In genomic region chr9:128218172-128218517, GRCh38 we compare ENCODE assay signal across 8 cellular contexts. TPM values are rescaled to one million over a fixed set of nuclear protein-coding genes. Genes with fewer than 3 reads are reported as not detected.
DNase-seq lines count a peak whose midpoint lies in the region; ATAC-seq, FAIRE-seq and TF ChIP-seq lines count a peak whose summit lies in the region.

No MANE protein-coding gene starts in this region.

- ATAC-seq in SK-N-SH treated with all-trans-retinoic acid at 6 μM for 48 hours (no peak), HG02678 (IDR thresholded peaks at IDR 0.05; ENCODE audit: unreplicated experiment) (no peak), GM18909 (IDR thresholded peaks at IDR 0.05; ENCODE audit: poor library complexity, unreplicated experiment) (no peak), mucosa of descending colon (no peak)
- ATAC-seq in activated naive CD8-positive, alpha-beta T cell treated with anti-CD3 and anti-CD28 coated beads, Interleukin-2, amount 50 U/mL, for 24 hours = no peak
- no peak for ATAC-seq in stimulated activated naive B cell treated with anti-CD40 and anti-IgM and Interleukin-4, amounts not matched to agents 10 μg/mL and 1 μg/mL and 100 μg/mL, for 72 hours (replicated peaks)

- TF ChIP-seq EP300 in SK-N-SH (IDR thresholded peaks at IDR 0.05; ENCODE audit: borderline replicate concordance in 1 of 2, low read depth in 1 of 2, low read length in 1 of 2) = no peak

- H3K27ac ChIP-seq in SK-N-SH (ENCODE audit: low read depth in 2 of 2, low read length in 1 of 2) (no peak overlapping the region), keratinocyte (ENCODE audit: control insufficient read depth, insufficient read depth, low read length) (no peak overlapping the region)

- H4K20me1 ChIP-seq in SK-N-SH (ENCODE audit: insufficient read depth) (no peaks in the 10 kb centered on the region), keratinocyte (ENCODE audit: control insufficient read depth, extremely low read depth, insufficient read depth, low read length) (no peaks in the 10 kb centered on the region)

- H3K27me3 ChIP-seq in SK-N-SH (ENCODE audit: insufficient read depth) (no peaks in the 10 kb centered on the region), keratinocyte (ENCODE audit: control insufficient read depth, extremely low read depth, insufficient read depth, low read length) (peaks cover 5% of the 10 kb centered on the region)

- H3F3A ChIP-seq in SK-N-SH (replicated peaks; ENCODE audit: insufficient read depth) = peaks cover 11% of the 10 kb centered on the region

- CTCF ChIA-PET in SK-N-SH (lab: Yijun Ruan, JAX) = interaction anchor here (1.1 to 2.7 kb wide), 2 partner anchors 11 to 37 kb away, joined by 3 to 10 read pairs; no protein-coding TSS in a partner anchor

- no peaks in the 10 kb centered on the region for H3K9me3 Mint-ChIP-seq in activated naive CD8-positive, alpha-beta T cell treated with anti-CD3 and anti-CD28 coated beads, Interleukin-2, amount 50 U/mL, for 24 hours
- H3K9me3 Mint-ChIP-seq in stimulated activated naive B cell treated with anti-CD40 and anti-IgM and Interleukin-4, amounts not matched to agents 10 μg/mL and 1 μg/mL and 100 μg/mL, for 72 hours = no peaks in the 10 kb centered on the region

- H3K36me3 Mint-ChIP-seq in activated naive CD8-positive, alpha-beta T cell treated with anti-CD3 and anti-CD28 coated beads, Interleukin-2, amount 50 U/mL, for 24 hours (ENCODE audit: low read depth) = no peaks in the 10 kb centered on the region
- no peaks in the 10 kb centered on the region for H3K36me3 Mint-ChIP-seq in stimulated activated naive B cell treated with anti-CD40 and anti-IgM and Interleukin-4, amounts not matched to agents 10 μg/mL and 1 μg/mL and 100 μg/mL, for 72 hours

- no peaks in the 10 kb centered on the region for H3K9me1 ChIP-seq in keratinocyte (ENCODE audit: control insufficient read depth, extremely low read depth, insufficient read depth, low read length)

- H3K36me3 ChIP-seq in SK-N-SH (replicated peaks in 1 of 2; ENCODE audit: control insufficient read depth in 1 of 2, insufficient read depth in 2 of 2, low read length in 1 of 2) (peaks cover 12 to 13% of the 10 kb centered on the region in 2 experiments), keratinocyte (ENCODE audit: control insufficient read depth in 2 of 2, extremely low read depth in 1 of 2, insufficient read depth in 2 of 2, low read length in 2 of 2) (no peaks in the 10 kb centered on the region), mucosa of descending colon (ENCODE audit: low read depth) (no peaks in the 10 kb centered on the region)

- H2AFZ ChIP-seq in SK-N-SH (ENCODE audit: low read depth) (no peak overlapping the region), keratinocyte (ENCODE audit: control insufficient read depth, low read length) (peak overlapping the region; percentile 94)

- H3K27ac Mint-ChIP-seq in activated naive CD8-positive, alpha-beta T cell treated with anti-CD3 and anti-CD28 coated beads, Interleukin-2, amount 50 U/mL, for 24 hours = peak overlapping the region; percentile 67
- peak overlapping the region; percentile 66 for H3K27ac Mint-ChIP-seq in stimulated activated naive B cell treated with anti-CD40 and anti-IgM and Interleukin-4, amounts not matched to agents 10 μg/mL and 1 μg/mL and 100 μg/mL, for 72 hours

- intact Hi-C loops in mucosa of descending colon (cut with DNase I, micrococcal nuclease) = no loop called here

- no peaks in the 10 kb centered on the region for H3K79me2 ChIP-seq in SK-N-SH (ENCODE audit: insufficient read depth)
- no peaks in the 10 kb centered on the region for H3K79me2 ChIP-seq in keratinocyte (ENCODE audit: control insufficient read depth, insufficient read depth, low read length)

- peaks cover 2% of the 10 kb centered on the region for H3K27me3 Mint-ChIP-seq in activated naive CD8-positive, alpha-beta T cell treated with anti-CD3 and anti-CD28 coated beads, Interleukin-2, amount 50 U/mL, for 24 hours
- H3K27me3 Mint-ChIP-seq in stimulated activated naive B cell treated with anti-CD40 and anti-IgM and Interleukin-4, amounts not matched to agents 10 μg/mL and 1 μg/mL and 100 μg/mL, for 72 hours = peaks cover 8 to 10% of the 10 kb centered on the region in 2 donors

- TF ChIP-seq CTCF in SK-N-SH (IDR thresholded peaks at IDR 0.05) = no peak
- TF ChIP-seq CTCF in keratinocyte (optimal IDR thresholded peaks at IDR 0.05 in 1 of 3, IDR thresholded peaks at IDR 0.05 in 1 of 3, conservative IDR thresholded peaks at IDR 0.05 in 1 of 3; ENCODE audit: extremely low read depth in 1 of 3, insufficient read depth in 2 of 3, low read length in 3 of 3) = no peak
- no peak for TF ChIP-seq CTCF in mucosa of descending colon (IDR thresholded peaks at IDR 0.05)

- H3K9me3 ChIP-seq in SK-N-SH = no peaks in the 10 kb centered on the region
- no peaks in the 10 kb centered on the region for H3K9me3 ChIP-seq in keratinocyte (ENCODE audit: control insufficient read depth, low read depth, low read length)
- no peaks in the 10 kb centered on the region for H3K9me3 ChIP-seq in mucosa of descending colon

- POLR2A ChIA-PET in SK-N-SH (lab: Yijun Ruan, JAX) = no interaction called here

- H3K4me2 ChIP-seq in SK-N-SH (no peak overlapping the region), keratinocyte (ENCODE audit: control insufficient read depth, extremely low read depth, insufficient read depth, low read depth, low read length) (peak overlapping the region; percentile 92)

- 90% methylated on average over 11 of the region's 11 CpGs for WGBS in SK-N-SH (ENCODE audit: low lambda C conversion rate)

- peak overlapping the region; percentile 74 for H3K4me3 Mint-ChIP-seq in activated naive CD8-positive, alpha-beta T cell treated with anti-CD3 and anti-CD28 coated beads, Interleukin-2, amount 50 U/mL, for 24 hours
- H3K4me3 Mint-ChIP-seq in stimulated activated naive B cell treated with anti-CD40 and anti-IgM and Interleukin-4, amounts not matched to agents 10 μg/mL and 1 μg/mL and 100 μg/mL, for 72 hours = peak overlapping the region; percentile 75 to 80

- no peaks in the 10 kb centered on the region for H3K9me2 ChIP-seq in SK-N-SH

- DNase-seq in SK-N-SH (peak; percentile 15), keratinocyte (ENCODE audit: low read depth, low spot score) (no peak), mucosa of descending colon (no peak)
- DNase-seq in activated naive CD8-positive, alpha-beta T cell treated with anti-CD3 and anti-CD28 coated beads, Interleukin-2, amount 50 U/mL, for 24 hours = no peak
- DNase-seq in stimulated activated naive B cell treated with anti-CD40 and anti-IgM and Interleukin-4, amounts not matched to agents 10 μg/mL and 1 μg/mL and 100 μg/mL, for 72 hours = no peak

- H3K4me3 ChIP-seq in SK-N-SH (ENCODE audit: low read depth in 2 of 2, low read length in 1 of 2) = no peak overlapping the region
- peak overlapping the region; percentile 16 to 72 (median 58) for H3K4me3 ChIP-seq in keratinocyte (ENCODE audit: control insufficient read depth in 2 of 3, extremely low read depth in 1 of 3, insufficient read depth in 2 of 3, low read depth in 1 of 3, low read length in 3 of 3)
- no peak overlapping the region for H3K4me3 ChIP-seq in mucosa of descending colon

- peaks cover 13% of the 10 kb centered on the region for H3K4me1 Mint-ChIP-seq in activated naive CD8-positive, alpha-beta T cell treated with anti-CD3 and anti-CD28 coated beads, Interleukin-2, amount 50 U/mL, for 24 hours
- H3K4me1 Mint-ChIP-seq in stimulated activated naive B cell treated with anti-CD40 and anti-IgM and Interleukin-4, amounts not matched to agents 10 μg/mL and 1 μg/mL and 100 μg/mL, for 72 hours = peaks cover 9 to 13% of the 10 kb centered on the region in 2 donors

- H3K4me1 ChIP-seq in SK-N-SH (ENCODE audit: control insufficient read depth in 1 of 2, insufficient read depth in 2 of 2, low read depth in 1 of 2, low read length in 1 of 2) (peaks cover 18 to 24% of the 10 kb centered on the region in 2 experiments; a peak in 3 of 4 replicates), keratinocyte (ENCODE audit: control insufficient read depth, extremely low read depth, insufficient read depth, low read length) (peaks cover 10% of the 10 kb centered on the region), mucosa of descending colon (ENCODE audit: low read depth) (peaks cover 9% of the 10 kb centered on the region)

- TF ChIP-seq RAD21 in SK-N-SH (IDR thresholded peaks at IDR 0.05; ENCODE audit: low read length) = no peak

- dilution Hi-C loops in keratinocyte (cut with MboI; ENCODE audit: extremely low pct_ligation_motif_present, low sequenced_read_pairs) = no loop called here

- no peak for FAIRE-seq in keratinocyte (lab: Jason Lieb, UNC)

- H3K9ac ChIP-seq in SK-N-SH = no peak overlapping the region
- H3K9ac ChIP-seq in keratinocyte (ENCODE audit: control insufficient read depth, extremely low read depth, insufficient read depth, low read length) = peak overlapping the region; percentile 54

RNA-seq across cellular contexts. Expression of gene DNM1, which starts 15.0 kb away (rescaled TPM):
- polyA plus RNA-seq in SK-N-SH (2012; rRNA removed) = 31.0 and 35.7 TPM in 2 replicates
- 10.3 and 15.7 TPM in 2 replicates for polyA plus RNA-seq in SK-N-SH (2012; cell fraction: cytosol; rRNA removed)
- 167 and 203 TPM in 2 replicates for polyA plus RNA-seq in SK-N-SH (2012; cell fraction: nucleus; rRNA removed)
- polyA plus RNA-seq in keratinocyte = 0.25 to 0.34 TPM (median 0.31 TPM) in 3 replicates
- 1.6 TPM for polyA plus RNA-seq in keratinocyte (2011; ENCODE audit: low read depth)
- 0.06 and 0.13 TPM in 2 replicates for polyA plus RNA-seq in keratinocyte (2011; cell fraction: cytosol; rRNA removed)
- 1.1 and 2.1 TPM in 2 replicates for polyA plus RNA-seq in keratinocyte (2011; cell fraction: nucleus; rRNA removed)
- 0.60 and 1.5 TPM in 2 replicates for polyA plus RNA-seq in keratinocyte (2012; ENCODE audit: low replicate concordance)
- 0.59 to 0.96 TPM (median 0.64 TPM) in 3 replicates for polyA minus RNA-seq in keratinocyte
- polyA minus RNA-seq in keratinocyte (2011; cell fraction: cytosol; rRNA and poly(A)+ RNA removed) = 0.38 TPM
- 0.53 and 0.93 TPM in 2 replicates for polyA minus RNA-seq in keratinocyte (2011; cell fraction: nucleus; rRNA and poly(A)+ RNA removed)
- 10 to 100 TPM in 1 of 3 donors, 1 to 10 TPM in 2; 4.0 to 19.0 (median 6.7) TPM for total RNA-seq in mucosa of descending colon

RNA-seq across cellular contexts. Expression of gene CIZ1, which starts 26.8 kb away (rescaled TPM):
- polyA plus RNA-seq in SK-N-SH (2012; rRNA removed) = 36.6 and 37.0 TPM in 2 replicates
- polyA plus RNA-seq in SK-N-SH (2012; cell fraction: cytosol; rRNA removed) = 21.4 and 22.4 TPM in 2 replicates
- 98.3 and 112 TPM in 2 replicates for polyA plus RNA-seq in SK-N-SH (2012; cell fraction: nucleus; rRNA removed)
- 23.5 to 30.9 TPM (median 28.1 TPM) in 3 replicates for polyA plus RNA-seq in keratinocyte
- polyA plus RNA-seq in keratinocyte (2011; ENCODE audit: low read depth) = 102 TPM
- polyA plus RNA-seq in keratinocyte (2011; cell fraction: cytosol; rRNA removed) = 24.6 and 44.2 TPM in 2 replicates
- 61.0 and 78.9 TPM in 2 replicates for polyA plus RNA-seq in keratinocyte (2011; cell fraction: nucleus; rRNA removed)
- 68.4 and 90.5 TPM in 2 replicates for polyA plus RNA-seq in keratinocyte (2012; ENCODE audit: low replicate concordance)
- polyA minus RNA-seq in keratinocyte = 47.5 to 170 TPM (median 51.2 TPM) in 3 replicates
- 52.4 TPM for polyA minus RNA-seq in keratinocyte (2011; cell fraction: cytosol; rRNA and poly(A)+ RNA removed)
- 21.5 and 21.9 TPM in 2 replicates for polyA minus RNA-seq in keratinocyte (2011; cell fraction: nucleus; rRNA and poly(A)+ RNA removed)
- 100 to 1,000 TPM in 2 of 3 donors, 10 to 100 TPM in 1; 88.0 to 176 (median 105) TPM for total RNA-seq in mucosa of descending colon

RNA-seq across cellular contexts. Expression of gene GOLGA2, which starts 57.7 kb away (rescaled TPM):
- 103 and 120 TPM in 2 replicates for polyA plus RNA-seq in SK-N-SH (2012; rRNA removed)
- 84.7 and 98.3 TPM in 2 replicates for polyA plus RNA-seq in SK-N-SH (2012; cell fraction: cytosol; rRNA removed)
- 156 and 170 TPM in 2 replicates for polyA plus RNA-seq in SK-N-SH (2012; cell fraction: nucleus; rRNA removed)
- 31.9 to 48.8 TPM (median 41.6 TPM) in 3 replicates for polyA plus RNA-seq in keratinocyte
- 58.0 TPM for polyA plus RNA-seq in keratinocyte (2011; ENCODE audit: low read depth)
- 33.3 and 34.3 TPM in 2 replicates for polyA plus RNA-seq in keratinocyte (2011; cell fraction: cytosol; rRNA removed)
- 107 and 113 TPM in 2 replicates for polyA plus RNA-seq in keratinocyte (2011; cell fraction: nucleus; rRNA removed)
- polyA plus RNA-seq in keratinocyte (2012; ENCODE audit: low replicate concordance) = 47.3 and 51.7 TPM in 2 replicates
- polyA minus RNA-seq in keratinocyte = 15.7 to 35.1 TPM (median 18.3 TPM) in 3 replicates
- polyA minus RNA-seq in keratinocyte (2011; cell fraction: cytosol; rRNA and poly(A)+ RNA removed) = 20.0 TPM
- 37.4 and 60.7 TPM in 2 replicates for polyA minus RNA-seq in keratinocyte (2011; cell fraction: nucleus; rRNA and poly(A)+ RNA removed)
- total RNA-seq in mucosa of descending colon = 100 to 1,000 TPM in 1 of 3 donors, 10 to 100 TPM in 2; 90.3 to 118 (median 96.5) TPM

RNA-seq across cellular contexts. Expression of gene SWI5, which starts 57.9 kb away (rescaled TPM):
- polyA plus RNA-seq in SK-N-SH (2012; rRNA removed) (84.1 and 89.7 TPM in 2 replicates), keratinocyte (35.9 to 39.4 TPM (median 38.4 TPM) in 3 replicates)
- 63.4 and 76.6 TPM in 2 replicates for polyA plus RNA-seq in SK-N-SH (2012; cell fraction: cytosol; rRNA removed)
- 27.7 and 32.2 TPM in 2 replicates for polyA plus RNA-seq in SK-N-SH (2012; cell fraction: nucleus; rRNA removed)
- 12.2 TPM for polyA plus RNA-seq in keratinocyte (2011; ENCODE audit: low read depth)
- polyA plus RNA-seq in keratinocyte (2011; cell fraction: cytosol; rRNA removed) = 38.5 and 47.9 TPM in 2 replicates
- polyA plus RNA-seq in keratinocyte (2011; cell fraction: nucleus; rRNA removed) = 18.9 and 20.7 TPM in 2 replicates
- 24.8 and 28.2 TPM in 2 replicates for polyA plus RNA-seq in keratinocyte (2012; ENCODE audit: low replicate concordance)
- 7.8 to 17.7 TPM (median 13.3 TPM) in 3 replicates for polyA minus RNA-seq in keratinocyte
- polyA minus RNA-seq in keratinocyte (2011; cell fraction: cytosol; rRNA and poly(A)+ RNA removed) = 14.6 TPM
- 3.9 and 4.0 TPM in 2 replicates for polyA minus RNA-seq in keratinocyte (2011; cell fraction: nucleus; rRNA and poly(A)+ RNA removed)
- total RNA-seq in mucosa of descending colon = 10 to 100 TPM; 10.6 to 13.8 (median 11.5) TPM

RNA-seq across cellular contexts. Expression of gene BBLN, which starts 58.1 kb away (rescaled TPM):
- polyA plus RNA-seq in SK-N-SH (2012; rRNA removed) (79.4 and 109 TPM in 2 replicates), keratinocyte (35.9 to 89.0 TPM (median 50.9 TPM) in 3 replicates)
- polyA plus RNA-seq in SK-N-SH (2012; cell fraction: cytosol; rRNA removed) = 53.9 and 87.3 TPM in 2 replicates
- polyA plus RNA-seq in SK-N-SH (2012; cell fraction: nucleus; rRNA removed) = 44.6 and 72.8 TPM in 2 replicates
- 10.4 TPM for polyA plus RNA-seq in keratinocyte (2011; ENCODE audit: low read depth)
- 52.8 and 158 TPM in 2 replicates for polyA plus RNA-seq in keratinocyte (2011; cell fraction: cytosol; rRNA removed)
- 24.0 and 27.2 TPM in 2 replicates for polyA plus RNA-seq in keratinocyte (2011; cell fraction: nucleus; rRNA removed)
- 69.5 and 195 TPM in 2 replicates for polyA plus RNA-seq in keratinocyte (2012; ENCODE audit: low replicate concordance)
- polyA minus RNA-seq in keratinocyte = 8.2 to 24.0 TPM (median 11.0 TPM) in 3 replicates
- 158 TPM for polyA minus RNA-seq in keratinocyte (2011; cell fraction: cytosol; rRNA and poly(A)+ RNA removed)
- polyA minus RNA-seq in keratinocyte (2011; cell fraction: nucleus; rRNA and poly(A)+ RNA removed) = 15.7 and 17.5 TPM in 2 replicates
- 10 to 100 TPM; 33.7 to 46.8 (median 37.6) TPM for total RNA-seq in mucosa of descending colon

Comparison
In these comparisons a context has a peak if more than half of its experiments do, and no peak if none do; other contexts are left out.
1. H3K4me3 ChIP-seq: peak in keratinocyte (3 of 3); none in SK-N-SH (0 of 2) and mucosa of descending colon (single experiment).